ENCODE assay signal across 1 cellular context in the genomic region with DNA sequence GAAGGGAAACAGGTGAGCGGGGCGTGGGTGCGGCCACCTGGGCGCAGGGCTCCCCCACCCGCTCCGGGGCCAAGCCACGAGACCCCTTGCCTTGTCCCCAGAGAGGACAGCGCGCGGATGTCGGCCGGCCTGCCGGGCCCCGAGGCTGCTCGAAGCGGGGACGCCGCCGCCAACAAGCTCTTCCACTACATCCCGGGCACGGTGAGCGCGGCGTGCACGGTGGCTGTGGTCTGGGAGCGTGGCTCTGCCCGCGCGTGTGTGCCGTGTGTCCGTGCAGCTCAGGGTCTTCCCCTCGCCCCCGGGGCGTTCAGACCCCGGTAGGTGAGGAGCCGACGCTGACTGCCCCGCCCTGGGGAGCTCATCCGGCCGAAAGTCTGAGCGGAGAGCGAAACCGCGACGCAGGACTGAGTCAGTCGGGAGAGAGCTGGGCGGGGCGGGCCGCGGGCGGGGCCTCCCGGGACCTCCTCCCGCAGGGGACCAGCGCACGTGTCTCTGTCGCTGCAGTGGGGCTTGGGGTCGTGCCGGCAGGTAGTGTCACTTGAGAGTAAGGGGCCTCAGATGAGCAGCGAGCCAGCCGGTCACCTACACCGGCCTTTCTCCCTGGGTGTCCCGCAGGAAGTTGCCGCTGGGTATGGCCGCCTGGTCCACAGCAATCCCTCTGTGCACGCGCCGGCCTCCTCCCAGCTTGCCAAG.
TF ChIP-seq lines count a peak whose summit lies in the region.

No MANE protein-coding gene starts in this region.

TF ChIP-seq in WTC11, 78 proteins besides CTCF, POLR2A, EP300 and RAD21 (continued from another document):
- TF ChIP-seq, protein P1, sequence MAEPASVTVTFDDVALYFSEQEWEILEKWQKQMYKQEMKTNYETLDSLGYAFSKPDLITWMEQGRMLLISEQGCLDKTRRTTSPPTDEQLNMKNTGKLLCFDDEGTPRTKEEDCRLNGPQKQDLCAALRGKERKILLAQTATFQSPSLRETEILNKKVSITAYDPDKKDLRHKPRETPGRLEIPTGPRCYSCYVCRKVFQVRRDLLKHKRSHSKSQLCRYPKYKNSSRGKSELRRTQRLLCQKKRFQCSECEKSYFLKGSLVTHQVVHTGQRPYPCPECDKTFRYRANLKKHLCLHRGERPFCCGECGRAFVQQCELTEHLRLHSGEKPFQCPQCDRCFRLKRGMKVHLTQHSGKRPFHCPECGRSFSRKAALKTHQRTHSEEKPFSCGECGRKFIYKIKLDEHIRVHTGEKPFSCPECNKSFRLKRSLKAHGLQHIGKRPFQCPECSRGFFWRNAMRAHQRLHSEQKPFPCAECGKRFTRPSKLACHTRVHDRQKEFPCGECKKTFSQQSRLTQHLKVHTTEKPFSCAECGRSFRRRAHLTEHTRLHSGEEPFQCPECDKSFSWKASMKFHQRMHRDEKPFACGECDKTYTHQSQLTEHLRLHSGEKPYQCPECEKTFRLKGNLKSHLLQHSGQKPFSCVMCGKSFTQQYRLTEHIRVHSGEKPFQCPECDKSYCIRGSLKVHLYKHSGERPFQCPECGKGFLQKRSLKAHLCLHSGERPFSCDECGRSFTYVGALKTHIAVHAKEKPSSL (CRISPR knock-in tag; conservative IDR thresholded peaks at IDR 0.05): no peak
